8 cellular contexts compared by ENCODE assay signal in the genomic region with DNA sequence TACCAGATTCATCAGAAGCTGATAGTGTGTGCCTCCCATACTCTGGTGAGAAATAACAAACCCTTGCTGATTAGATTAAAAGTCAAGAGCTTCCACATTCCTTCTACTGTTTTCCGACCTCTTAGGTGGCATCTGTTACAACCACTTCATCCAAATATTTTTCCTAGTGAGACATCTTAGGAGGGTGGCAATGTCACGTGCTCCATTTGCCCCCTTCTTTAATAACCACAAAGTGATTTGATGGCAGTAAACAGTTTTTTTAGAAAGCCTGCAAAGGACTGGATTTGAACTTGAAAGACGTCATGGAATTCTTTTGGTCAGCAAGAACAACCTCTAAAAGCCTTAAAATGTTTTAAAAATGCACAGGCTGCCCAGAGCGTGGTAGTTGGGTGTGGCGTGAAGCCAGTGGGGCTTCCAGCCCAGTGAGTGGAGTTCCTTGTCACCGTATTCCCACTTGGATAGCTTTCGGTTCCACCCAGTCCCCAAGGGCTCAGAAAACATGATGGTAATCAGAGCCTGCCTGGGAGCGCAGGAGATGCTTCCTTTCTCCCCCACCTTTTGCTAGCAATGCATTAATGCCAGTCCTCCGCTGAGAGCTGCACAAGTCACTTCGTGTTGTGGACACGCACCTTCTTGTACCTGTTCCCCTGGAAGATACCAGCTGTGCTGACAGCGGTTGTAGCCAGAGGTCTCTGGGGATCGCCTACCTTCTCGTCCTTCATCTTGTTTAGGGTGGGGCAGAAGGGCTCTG.
A peak's percentile ranks its signal among the peaks of the same experiment; 100 is the strongest.
DNase-seq lines count a peak whose midpoint lies in the region; ATAC-seq lines count a peak whose summit lies in the region.

No MANE protein-coding gene starts in this region.

- ATAC-seq in sciatic nerve (peak; percentile 58), aorta (ENCODE audit: low FRiP score) (no peak)

- intact Hi-C loops in sciatic nerve (cut with DNase I) (no loop called here), posterior vena cava (cut with DNase I) (no loop called here), aorta (cut with DNase I) (loop anchor here in 1 of 2 donors (5.0 kb wide), 1 partner anchor 38 kb away; no protein-coding TSS in a partner anchor)

- DNase-seq in ELR (ENCODE audit: low read depth) (peak; percentile 72), RPMI7951 (ENCODE audit: low read depth) (peak; percentile 97), fibroblast of gingiva (ENCODE audit: low read depth) (peak; percentile 83), sciatic nerve (ENCODE audit: low spot score) (no peak), posterior vena cava (ENCODE audit: low spot score) (no peak), aorta (no peak), HuH-7 (ENCODE audit: low spot score) (no peak), SHP77 (lab: John Stamatoyannopoulos, UW) (no peak)

- no peaks in the 10 kb centered on the region for H3K36me3 ChIP-seq in aorta (ENCODE audit: control insufficient read depth in 1 of 2, insufficient read depth in 2 of 2, low read length in 1 of 2)

- H3K27me3 ChIP-seq in aorta (ENCODE audit: control insufficient read depth in 1 of 2, insufficient read depth in 2 of 2, low read length in 1 of 2), result no peaks in the 10 kb centered on the region

- H3K4me1 ChIP-seq in aorta (ENCODE audit: control insufficient read depth in 1 of 2, insufficient read depth in 2 of 2, low read length in 2 of 2), result peaks cover 3 to 4% of the 10 kb centered on the region in 2 donors

- H3K4me3 ChIP-seq in aorta (ENCODE audit: low read length in 2 of 2), result no peak overlapping the region

- no peaks in the 10 kb centered on the region for H3K9me3 ChIP-seq in aorta (ENCODE audit: control insufficient read depth, low read length)

- 38 to 43% methylated on average over 14 of the region's 14 CpGs for WGBS in aorta, 2 donors

- peak overlapping the region in 1 of 2 donors; percentile 17 for H3K27ac ChIP-seq in aorta (ENCODE audit: low read depth in 1 of 2, low read length in 2 of 2)

Comparison
In these comparisons a context has a peak if more than half of its experiments do, and no peak if none do; other contexts are left out.
1. DNase-seq: peak in ELR (single experiment), RPMI7951 (single experiment) and fibroblast of gingiva (single experiment); none in sciatic nerve (single experiment), posterior vena cava (single experiment), aorta (0 of 2), HuH-7 (single experiment) and SHP77 (0 of 2).